In genomic region chr7:66013938-66014337, GRCh38 we compare ENCODE assay signal across 8 cellular contexts. TPM values are rescaled to one million over a fixed set of nuclear protein-coding genes. Genes with fewer than 3 reads are reported as not detected.
A peak's percentile ranks its signal among the peaks of the same experiment; 100 is the strongest.
DNase-seq lines count a peak whose midpoint lies in the region; ATAC-seq, FAIRE-seq and TF ChIP-seq lines count a peak whose summit lies in the region.

No MANE protein-coding gene starts in this region.

- H3K36me3 ChIP-seq in IMR-90 (ENCODE audit: control insufficient read depth, insufficient read depth, low read length): no peaks in the 10 kb centered on the region
- no peaks in the 10 kb centered on the region for H3K36me3 ChIP-seq in K562 (ENCODE audit: control insufficient read depth, insufficient read depth, low read length)
- no peaks in the 10 kb centered on the region for H3K36me3 ChIP-seq in left lung

- no peaks in the 10 kb centered on the region for H4K20me1 ChIP-seq in IMR-90 (ENCODE audit: insufficient read depth, low read length)
- no peaks in the 10 kb centered on the region for H4K20me1 ChIP-seq in K562 (replicated peaks; ENCODE audit: control insufficient read depth, insufficient read depth, low read length)

- no peaks in the 10 kb centered on the region for H3K79me1 ChIP-seq in IMR-90 (ENCODE audit: low read depth in 1 of 2, low read length in 2 of 2)

- no peak overlapping the region for H2BK20ac ChIP-seq in IMR-90 (ENCODE audit: low read depth, low read length)

- no peaks in the 10 kb centered on the region for H3K36me3 Mint-ChIP-seq in activated T-cell treated with anti-CD3 and anti-CD28 coated beads, Interleukin-2, amount 50 U/mL, for 4 hours (ENCODE audit: insufficient read depth)

- no peak for TF ChIP-seq EP300 in K562 (IDR thresholded peaks at IDR 0.05; ENCODE audit: low read length)

- H3K4me2 ChIP-seq in IMR-90 (ENCODE audit: low read depth, low read length) (no peak overlapping the region), K562 (ENCODE audit: insufficient read depth, low read length) (no peak overlapping the region)

- no peak overlapping the region for H4K5ac ChIP-seq in IMR-90 (ENCODE audit: low read depth, low read length)

- H3K4ac ChIP-seq in IMR-90 (ENCODE audit: low read depth, low read length): no peak overlapping the region

- no peak for TF ChIP-seq POLR2A in IMR-90 (IDR thresholded peaks at IDR 0.05; ENCODE audit: low read depth, low read length)
- no peak for TF ChIP-seq POLR2A in K562 (conservative IDR thresholded peaks at IDR 0.05)

- intact Hi-C loops in IMR-90 (cut with micrococcal nuclease) (loop anchor here (1.0 kb wide), 1 partner anchor 292 kb away; no protein-coding TSS in a partner anchor), K562 (cut with micrococcal nuclease) (loop anchor here (5.0 kb wide), 1 partner anchor 282 kb away; no protein-coding TSS in a partner anchor), left lung (cut with DNase I) (no loop called here)

- peak; percentile 69 for TF ChIP-seq CTCF in IMR-90 (conservative IDR thresholded peaks at IDR 0.05; ENCODE audit: low read depth, low read length)
- peak; percentile 72 to 80 (median 76) for TF ChIP-seq CTCF in K562 (IDR thresholded peaks at IDR 0.05 in 2 of 3, conservative IDR thresholded peaks at IDR 0.05 in 1 of 3; ENCODE audit: insufficient read depth in 2 of 3, low read depth in 1 of 3, low read length in 3 of 3)
- TF ChIP-seq CTCF in left lung (IDR thresholded peaks at IDR 0.05): peak in 1 of 2 donors; percentile 31

- POLR2A ChIA-PET in IMR-90 (lab: Charles Lee; ENCODE audit: unreplicated experiment): no interaction called here
- POLR2A ChIA-PET in K562 (lab: Yijun Ruan, JAX): interaction anchor here (0.6 kb wide), 1 partner anchor 671 kb away, joined by 4 read pairs; no protein-coding TSS in a partner anchor

- H3K27me3 Mint-ChIP-seq in activated T-cell treated with anti-CD3 and anti-CD28 coated beads, Interleukin-2, amount 50 U/mL, for 4 hours (ENCODE audit: low read depth): no peaks in the 10 kb centered on the region

- no peak overlapping the region for H4K91ac ChIP-seq in IMR-90 (ENCODE audit: insufficient read depth, low read depth, low read length)

- H2BK15ac ChIP-seq in IMR-90 (ENCODE audit: low read depth, low read length): no peak overlapping the region

- no peak overlapping the region for H3K27ac ChIP-seq in IMR-90 (ENCODE audit: insufficient read depth, low read length)
- H3K27ac ChIP-seq in K562 (ENCODE audit: extremely low read depth, low read depth, low read length): no peak overlapping the region
- H3K27ac ChIP-seq in left lung: no peak overlapping the region

- no peak for FAIRE-seq in K562 (lab: Jason Lieb, UNC)

- H3K18ac ChIP-seq in IMR-90 (ENCODE audit: low read depth, low read length): no peak overlapping the region

- WGBS in IMR-90 (ENCODE audit: extremely low coverage in 2 of 2, insufficient read length in 1 of 2), 2 experiments: 33% methylated on average over 1 of the region's 5 CpGs; no CpG with 5 or more reads in 1 of the 2 experiments
- 23% methylated on average over 5 of the region's 5 CpGs for WGBS in K562 (ENCODE audit: insufficient coverage, low coverage, missing lambda C conversion rate)

- TF ChIP-seq RAD21 in IMR-90 (IDR thresholded peaks at IDR 0.05; ENCODE audit: low read length) (peak; percentile 74), K562 (CRISPR knock-in tag; conservative IDR thresholded peaks at IDR 0.05 in 1 of 2, IDR thresholded peaks at IDR 0.05 in 1 of 2) (peak; percentile 58 to 76)

- 0 out of 2 replicates have a peak, but pooled peaks cover 4% of the 10 kb centered on the region for H3K4me1 ChIP-seq in IMR-90 (ENCODE audit: control insufficient read depth, insufficient read depth, low read length)
- H3K4me1 ChIP-seq in K562 (replicated peaks in 1 of 2; ENCODE audit: control insufficient read depth in 2 of 2, insufficient read depth in 2 of 2, low read length in 2 of 2): peaks cover 0 to 6% of the 10 kb centered on the region in 2 experiments; a peak in 1 of 5 replicates
- no peaks in the 10 kb centered on the region for H3K4me1 ChIP-seq in left lung

- ATAC-seq in IMR-90 (ENCODE audit: low read depth) (peak; percentile 96), K562 (peak; percentile 94), left lung (peak; percentile 90)
- ATAC-seq in activated T-cell treated with anti-CD3 and anti-CD28 coated beads, Interleukin-2, amount 50 U/mL, for 4 hours: no peak

- no peaks in the 10 kb centered on the region for H3K9me1 ChIP-seq in IMR-90 (ENCODE audit: insufficient read depth, low read length)
- no peaks in the 10 kb centered on the region for H3K9me1 ChIP-seq in K562 (ENCODE audit: control insufficient read depth, insufficient read depth, low read length)

- H3K4me3 ChIP-seq in IMR-90 (ENCODE audit: insufficient read depth, low read depth, low read length) (no peak overlapping the region), K562 (no peak overlapping the region), left lung (no peak overlapping the region)

- H3K4me3 Mint-ChIP-seq in activated T-cell treated with anti-CD3 and anti-CD28 coated beads, Interleukin-2, amount 50 U/mL, for 4 hours: no peak overlapping the region

- H3K4me1 Mint-ChIP-seq in activated T-cell treated with anti-CD3 and anti-CD28 coated beads, Interleukin-2, amount 50 U/mL, for 4 hours (ENCODE audit: low read depth): no peaks in the 10 kb centered on the region

- in situ Hi-C loops in IMR-90 (cut with MboI; ENCODE audit: low sequenced_read_pairs): no loop called here
- in situ Hi-C loops in K562 (cut with MboI): no loop called here

- BruUV-seq in IMR-90 (replicated peaks; lab: Mats Ljungman, UMichigan) (no TSS peak), K562 (replicated peaks; lab: Mats Ljungman, UMichigan) (no TSS peak)

- H3K9ac ChIP-seq in IMR-90 (ENCODE audit: low read depth, low read length): no peak overlapping the region
- no peak overlapping the region for H3K9ac ChIP-seq in K562 (ENCODE audit: insufficient read depth in 1 of 2, low read depth in 2 of 2, low read length in 2 of 2)

- no peak overlapping the region for H3K23ac ChIP-seq in IMR-90 (ENCODE audit: low read depth, low read length)

- H2BK5ac ChIP-seq in IMR-90 (ENCODE audit: low read depth, low read length, poor library complexity, severe bottlenecking): no peak overlapping the region

- H3K79me2 ChIP-seq in K562 (ENCODE audit: control insufficient read depth, insufficient read depth, low read length): no peaks in the 10 kb centered on the region

- H3K9me3 Mint-ChIP-seq in activated T-cell treated with anti-CD3 and anti-CD28 coated beads, Interleukin-2, amount 50 U/mL, for 4 hours: no peaks in the 10 kb centered on the region

- CTCF ChIA-PET in IMR-90 (lab: Yijun Ruan, JAX) (interaction anchor here (1.2 to 1.3 kb wide), 2 partner anchors 11 to 17 kb away, joined by 3 read pairs; no protein-coding TSS in a partner anchor), K562 (lab: Yijun Ruan, JAX; ENCODE audit: low intra/inter-chr PET ratio) (interaction anchor here (0.7 kb wide), 1 partner anchor 26 kb away, joined by 3 read pairs; no protein-coding TSS in a partner anchor)

- DNase-seq in Ammon's horn (ENCODE audit: low spot score) (peak; percentile 38), IMR-90 (peak; percentile 62), K562 (ENCODE audit: extremely low read depth in 1 of 4, low spot score in 3 of 4) (peak in 3 of 4 experiments; percentile 16 to 71 (median 40)), left lung (no peak), inferior parietal cortex (ENCODE audit: extremely low spot score) (no peak), NCI-H1694 treated with DMSO at 0.1 percent for 48 hours (lab: John Stamatoyannopoulos, UW) (no peak), NCI-H1092 (lab: John Stamatoyannopoulos, UW) (no peak)
- no peak for DNase-seq in activated T-cell treated with anti-CD3 and anti-CD28 coated beads, Interleukin-2, amount 50 U/mL, for 4 hours

- no peaks in the 10 kb centered on the region for H3K9me3 ChIP-seq in IMR-90 (ENCODE audit: control insufficient read depth, insufficient read depth, low read length)
- H3K9me3 ChIP-seq in K562 (replicated peaks; ENCODE audit: control insufficient read depth, insufficient read depth, low read depth, low read length): no peaks in the 10 kb centered on the region
- no peaks in the 10 kb centered on the region for H3K9me3 ChIP-seq in left lung

- no peak overlapping the region for H2AK9ac ChIP-seq in IMR-90 (replicated peaks; ENCODE audit: low read depth, low read length, poor library complexity)

- H2BK120ac ChIP-seq in IMR-90 (ENCODE audit: low read depth, low read length): no peak overlapping the region

- H4K8ac ChIP-seq in IMR-90 (ENCODE audit: low read depth in 2 of 2, low read length in 2 of 2): no peak overlapping the region

- dilution Hi-C loops in IMR-90 (cut with HindIII; ENCODE audit: low sequenced_read_pairs, unreplicated experiment): no loop called here

- H2AFZ ChIP-seq in IMR-90 (replicated peaks; ENCODE audit: low read length, poor library complexity): peak overlapping the region; percentile 34
- H2AFZ ChIP-seq in K562 (ENCODE audit: low read depth, low read length): peak overlapping the region; percentile 35; the same call in 1 of the 2 replicates

- no peak overlapping the region for H3K56ac ChIP-seq in IMR-90 (ENCODE audit: extremely low read depth, insufficient read depth, low read length)

- no peak overlapping the region for H2AK5ac ChIP-seq in IMR-90 (ENCODE audit: low read depth, low read length)

- H3K27me3 ChIP-seq in IMR-90 (ENCODE audit: control insufficient read depth, insufficient read depth, low read length) (no peaks in the 10 kb centered on the region), K562 (ENCODE audit: control insufficient read depth in 2 of 2, insufficient read depth in 2 of 2, low read length in 2 of 2) (peaks cover 9 to 11% of the 10 kb centered on the region in 2 experiments; a peak in 4 of 5 replicates), left lung (no peaks in the 10 kb centered on the region)

- H3K14ac ChIP-seq in IMR-90 (replicated peaks; ENCODE audit: low read depth, low read length): no peak overlapping the region

RNA-seq across cellular contexts. Expression of gene GUSB, which starts 31.9 kb away (rescaled TPM):
- total RNA-seq in IMR-90 (2012; rRNA removed): 9.7 and 12.9 TPM in 2 replicates
- 47.7 and 55.0 TPM in 2 replicates for polyA plus RNA-seq in IMR-90 (2012; rRNA removed)
- 54.2 and 71.8 TPM in 2 replicates for polyA plus RNA-seq in IMR-90 (2012; cell fraction: cytosol; rRNA removed)
- polyA plus RNA-seq in IMR-90 (2012; cell fraction: nucleus; rRNA removed; ENCODE audit: low replicate concordance): 88.1 and 130 TPM in 2 replicates
- total RNA-seq in K562 (2011; cell fraction: chromatin; rRNA removed; ENCODE audit: low replicate concordance): 200 and 412 TPM in 2 replicates
- total RNA-seq in K562 (2011; cell fraction: nucleolus; rRNA removed): 373 and 423 TPM in 2 replicates
- total RNA-seq in K562 (2011; cell fraction: nucleoplasm; rRNA removed): 234 and 282 TPM in 2 replicates
- 50.2 and 52.1 TPM in 2 replicates for total RNA-seq in K562 (2014; rRNA removed)
- total RNA-seq in K562 (2014; rRNA removed; fragmentation: Illumina TruSeq; extraction: Trizol): 42.0 and 45.8 TPM in 2 replicates
- 57.6 and 60.1 TPM in 2 replicates for total RNA-seq in K562 (2015; rRNA removed; fragmentation: Illumina TruSeq; extraction: Trizol)
- total RNA-seq in K562 (2021): 89.4 and 101 TPM in 2 replicates
- 71.2 and 76.6 TPM in 2 replicates for polyA plus RNA-seq in K562 (2011; rRNA removed)
- 69.7 and 117 TPM in 2 replicates for polyA plus RNA-seq in K562 (2011; cell fraction: cytosol; rRNA removed)
- polyA plus RNA-seq in K562 (2011; cell fraction: nucleus; rRNA removed): 294 and 516 TPM in 2 replicates
- 88.4 and 131 TPM in 2 replicates for polyA plus RNA-seq in K562 (2012)
- 79.5 and 81.8 TPM in 2 replicates for polyA plus RNA-seq in K562 (2014; fragmentation: Illumina TruSeq; extraction: Trizol)
- 10 to 100 TPM; 22.7 to 24.2 TPM for polyA plus RNA-seq in K562 (2014; fragmentation: Nextera tagmentation; extraction: Ambion mirVana)
- polyA plus RNA-seq in K562 (2014; rRNA removed): 80.9 and 102 TPM in 2 replicates
- 50.9 and 87.7 TPM in 2 replicates for polyA minus RNA-seq in K562 (2011; rRNA and poly(A)+ RNA removed)
- 43.3 and 54.1 TPM in 2 replicates for polyA minus RNA-seq in K562 (2011; cell fraction: cytosol; rRNA and poly(A)+ RNA removed)
- 41.5 and 59.5 TPM in 2 replicates for polyA minus RNA-seq in K562 (2011; cell fraction: nucleus; rRNA and poly(A)+ RNA removed)
- total RNA-seq in left lung: 10 to 100 TPM; 54.7 to 71.5 TPM
- total RNA-seq in activated T-cell treated with anti-CD3 and anti-CD28 coated beads, Interleukin-2, amount 50 U/mL, for 4 hours: 10 to 100 TPM; 40.3 to 46.7 (median 41.5) TPM

Comparison
In these comparisons a context has a peak if more than half of its experiments do, and no peak if none do; other contexts are left out.
1. DNase-seq: peak in Ammon's horn (single experiment), IMR-90 (single experiment) and K562 (3 of 4); none in left lung (0 of 2), inferior parietal cortex (single experiment), NCI-H1694 treated with DMSO at 0.1 percent for 48 hours (single experiment), NCI-H1092 (single experiment) and activated T-cell treated with anti-CD3 and anti-CD28 coated beads, Interleukin-2, amount 50 U/mL, for 4 hours (single experiment).
2. ATAC-seq: peak in IMR-90 (single experiment), K562 (single experiment) and left lung (single experiment); none in activated T-cell treated with anti-CD3 and anti-CD28 coated beads, Interleukin-2, amount 50 U/mL, for 4 hours (0 of 2).
3. intact Hi-C loops: an anchor here in IMR-90 (1.0 kb wide) and K562 (5.0 kb wide); none called in left lung.